21 cellular contexts compared by ENCODE assay signal in genomic region chr4:145276044-145276443, GRCh38.
"Had no signal": no experiment of that assay in that cellular context is flagged by ENCODE, and none has a peak within 500 bp of the region (broad histone marks: within the 10 kb centered on the region; RNA-seq: fewer than 3 reads in every experiment).

No MANE protein-coding gene starts in this region.

- H3K27me3 ChIP-seq: breast epithelium, Peyer's patch, SJCRH30 had no signal

- ATAC-seq: activated CD4-positive, CD25-positive, alpha-beta regulatory T cell treated with anti-CD3 and anti-CD28 coated beads, Interleukin-2, amount 50 U/mL, for 24 hours; activated CD8-positive, alpha-beta T cell treated with anti-CD3 and anti-CD28 coated beads for 36 hours; activated T-cell treated with anti-CD3 and anti-CD28 coated beads, Interleukin-2, amount 50 U/mL, for 72 hours had no signal

- DNase-seq: activated CD4-positive, alpha-beta T cell treated with anti-CD3 and anti-CD28 coated beads for 4 hours; activated CD8-positive, alpha-beta memory T cell treated with anti-CD3 and anti-CD28 coated beads, Interleukin-2, amount 50 U/mL, for 4 hours; activated CD8-positive, alpha-beta T cell treated with anti-CD3 and anti-CD28 coated beads for 36 hours; activated naive CD4-positive, alpha-beta T cell treated with anti-CD3 and anti-CD28 coated beads, Interleukin-2, amount 50 U/mL, for 16 hours; activated T-cell treated with anti-CD3 and anti-CD28 coated beads, Interleukin-2, amount 50 U/mL, for 72 hours; aorta; caudate nucleus; NCI-H1092; NCI-H1417; NCI-H1694; NCI-H2029; NCI-H345; NCI-H510A; NCI-H526 treated with DMSO at 0.1 percent for 48 hours; NCI-H82; Peyer's patch; Right ventricle myocardium superior had no signal

- H3K4me3 ChIP-seq: breast epithelium, Peyer's patch, SJCRH30 had no signal

- H3K9me3 ChIP-seq: breast epithelium, Peyer's patch, SJCRH30 had no signal

- H3K27ac ChIP-seq: breast epithelium, Peyer's patch, RWPE1, SJCRH30 had no signal

- H3K36me3 ChIP-seq: breast epithelium, Peyer's patch, SJCRH30 had no signal

- H3K4me1 ChIP-seq: breast epithelium, SJCRH30 had no signal
